Comparison of ENCODE assay signal across 1 cellular context in genomic region chr2:134249755-134250154, GRCh38.
TF ChIP-seq lines count a peak whose summit lies in the region.

No MANE protein-coding gene starts in this region.

TF ChIP-seq in HepG2, 621 proteins besides CTCF, POLR2A, EP300 and RAD21:
- TF ChIP-seq BORCS8-MEF2B (CRISPR knock-in tag; IDR thresholded peaks at IDR 0.05) (no peak), FOXP1 (IDR thresholded peaks at IDR 0.05) (no peak), FOXP1 (CRISPR knock-in tag; IDR thresholded peaks at IDR 0.05) (no peak), RARA (CRISPR knock-in tag; IDR thresholded peaks at IDR 0.05) (no peak), ATF3 (CRISPR knock-in tag; IDR thresholded peaks at IDR 0.05) (no peak), ZNF292 (CRISPR knock-in tag; IDR thresholded peaks at IDR 0.05; ENCODE audit: borderline replicate concordance, low read depth) (no peak), SMAD1 (CRISPR knock-in tag; IDR thresholded peaks at IDR 0.05; ENCODE audit: borderline replicate concordance, low read depth) (no peak), BCL6 (CRISPR knock-in tag; IDR thresholded peaks at IDR 0.05) (no peak), USF2 (IDR thresholded peaks at IDR 0.05; ENCODE audit: low read depth, low read length) (no peak), USF2 (CRISPR knock-in tag; IDR thresholded peaks at IDR 0.05; ENCODE audit: borderline replicate concordance) (no peak), TERF1 (CRISPR knock-in tag; IDR thresholded peaks at IDR 0.05) (no peak), ZNF629 (CRISPR knock-in tag; conservative IDR thresholded peaks at IDR 0.05) (no peak), POGZ (CRISPR knock-in tag; IDR thresholded peaks at IDR 0.05) (no peak), MYNN (CRISPR knock-in tag; IDR thresholded peaks at IDR 0.05; ENCODE audit: low read depth) (no peak), ZNF580 (CRISPR knock-in tag; IDR thresholded peaks at IDR 0.05; ENCODE audit: borderline replicate concordance, low read depth) (no peak), ZNF512 (CRISPR knock-in tag; IDR thresholded peaks at IDR 0.05) (no peak)
